Comparison of ENCODE assay signal across 8 cellular contexts in genomic region chr1:9538669-9539164, GRCh38. TPM values are rescaled to one million over a fixed set of nuclear protein-coding genes. Genes with fewer than 3 reads are reported as not detected.
DNase-seq lines count a peak whose midpoint lies in the region; ATAC-seq, FAIRE-seq and TF ChIP-seq lines count a peak whose summit lies in the region.

No MANE protein-coding gene starts in this region.

- H3K9me3 Mint-ChIP-seq in activated T-helper 17 cell treated with anti-CD3 and anti-CD28 coated beads, Interleukin-2, amount 50 U/mL, for 72 hours: no peaks in the 10 kb centered on the region

- H3K4me3 Mint-ChIP-seq in activated T-helper 17 cell treated with anti-CD3 and anti-CD28 coated beads, Interleukin-2, amount 50 U/mL, for 72 hours: peak overlapping the region; percentile 71

- peak overlapping the region; percentile 46 for H3K9ac ChIP-seq in Karpas-422 (ENCODE audit: low read length)
- H3K9ac ChIP-seq in keratinocyte (ENCODE audit: control insufficient read depth, extremely low read depth, insufficient read depth, low read length): peak overlapping the region; percentile 84

- H2AFZ ChIP-seq in Karpas-422 (ENCODE audit: low read length) (no peak overlapping the region; the same call in 1 of the 2 replicates), keratinocyte (ENCODE audit: control insufficient read depth, low read length) (peak overlapping the region; percentile 66)

- H3K27ac ChIP-seq in Karpas-422 (ENCODE audit: low read length) (peak overlapping the region; percentile 60), keratinocyte (ENCODE audit: control insufficient read depth, insufficient read depth, low read length) (peak overlapping the region; percentile 66)

- H3K4me2 ChIP-seq in Karpas-422 (ENCODE audit: low read depth, low read length, poor library complexity, severe bottlenecking) (peak overlapping the region; percentile 40), keratinocyte (ENCODE audit: control insufficient read depth, extremely low read depth, insufficient read depth, low read depth, low read length) (peak overlapping the region; percentile 64)

- H3K4me1 ChIP-seq in Karpas-422 (ENCODE audit: low read length): peaks cover 34% of the 10 kb centered on the region
- peaks cover 27% of the 10 kb centered on the region for H3K4me1 ChIP-seq in keratinocyte (ENCODE audit: control insufficient read depth, extremely low read depth, insufficient read depth, low read length)

- H3K36me3 ChIP-seq in Karpas-422 (ENCODE audit: insufficient read depth, low read length): peaks cover 14% of the 10 kb centered on the region
- H3K36me3 ChIP-seq in keratinocyte (ENCODE audit: control insufficient read depth in 2 of 2, extremely low read depth in 1 of 2, insufficient read depth in 2 of 2, low read length in 2 of 2): peaks cover 0 to 3% of the 10 kb centered on the region in 2 experiments

- H3K27me3 ChIP-seq in Karpas-422 (ENCODE audit: low read length): no peaks in the 10 kb centered on the region
- H3K27me3 ChIP-seq in keratinocyte (ENCODE audit: control insufficient read depth, extremely low read depth, insufficient read depth, low read length): no peaks in the 10 kb centered on the region

- ATAC-seq in activated T-helper 17 cell treated with anti-CD3 and anti-CD28 coated beads, Interleukin-2, amount 50 U/mL, for 72 hours (replicated peaks): no peak
- no peak for ATAC-seq in stimulated activated naive CD8-positive, alpha-beta T cell treated with anti-CD3 and anti-CD28 coated beads, Interleukin-15, Interleukin-2, amounts not matched to agents 100 U/mL and 50 U/mL, for 24 hours

- no peak for FAIRE-seq in keratinocyte (lab: Jason Lieb, UNC)

- H3K9me2 ChIP-seq in Karpas-422 (replicated peaks; ENCODE audit: insufficient read depth, low read length): no peaks in the 10 kb centered on the region

- no peaks in the 10 kb centered on the region for H3K27me3 Mint-ChIP-seq in activated T-helper 17 cell treated with anti-CD3 and anti-CD28 coated beads, Interleukin-2, amount 50 U/mL, for 72 hours

- DNase-seq in Karpas-422 (no peak), keratinocyte (ENCODE audit: low read depth, low spot score) (no peak), NAMALWA (ENCODE audit: low spot score) (no peak), NCI-H510A treated with DMSO at 0.1 percent for 48 hours (lab: John Stamatoyannopoulos, UW) (no peak), DMS 273 treated with DMSO at 0.1 percent for 48 hours (lab: John Stamatoyannopoulos, UW) (no peak), kidney glomerular epithelial cell (lab: John Stamatoyannopoulos, UW) (no peak)
- DNase-seq in stimulated activated naive CD8-positive, alpha-beta T cell treated with anti-CD3 and anti-CD28 coated beads, Interleukin-15, Interleukin-2, amounts not matched to agents 100 U/mL and 50 U/mL, for 24 hours: peak; percentile 11

- peaks cover 10% of the 10 kb centered on the region for H3K4me1 Mint-ChIP-seq in activated T-helper 17 cell treated with anti-CD3 and anti-CD28 coated beads, Interleukin-2, amount 50 U/mL, for 72 hours

- H3K4me3 ChIP-seq in Karpas-422 (ENCODE audit: low read length) (no peak overlapping the region), keratinocyte (ENCODE audit: control insufficient read depth in 2 of 3, extremely low read depth in 1 of 3, insufficient read depth in 2 of 3, low read depth in 1 of 3, low read length in 3 of 3) (no peak overlapping the region)

- dilution Hi-C loops in keratinocyte (cut with MboI; ENCODE audit: extremely low pct_ligation_motif_present, low sequenced_read_pairs): no loop called here

- TF ChIP-seq CTCF in keratinocyte (optimal IDR thresholded peaks at IDR 0.05 in 1 of 3, IDR thresholded peaks at IDR 0.05 in 1 of 3, conservative IDR thresholded peaks at IDR 0.05 in 1 of 3; ENCODE audit: extremely low read depth in 1 of 3, insufficient read depth in 2 of 3, low read length in 3 of 3): no peak

- H3K9me3 ChIP-seq in Karpas-422 (ENCODE audit: low read length) (no peaks in the 10 kb centered on the region), keratinocyte (ENCODE audit: control insufficient read depth, low read depth, low read length) (no peaks in the 10 kb centered on the region)

- peak overlapping the region; percentile 45 for H3K27ac Mint-ChIP-seq in activated T-helper 17 cell treated with anti-CD3 and anti-CD28 coated beads, Interleukin-2, amount 50 U/mL, for 72 hours

- H3K36me3 Mint-ChIP-seq in activated T-helper 17 cell treated with anti-CD3 and anti-CD28 coated beads, Interleukin-2, amount 50 U/mL, for 72 hours (ENCODE audit: low read depth): peaks cover 10% of the 10 kb centered on the region

- peaks cover 25% of the 10 kb centered on the region for H4K20me1 ChIP-seq in Karpas-422 (ENCODE audit: insufficient read depth, low read depth, low read length)
- H4K20me1 ChIP-seq in keratinocyte (ENCODE audit: control insufficient read depth, extremely low read depth, insufficient read depth, low read length): peaks cover 4% of the 10 kb centered on the region

- H3K79me2 ChIP-seq in Karpas-422 (ENCODE audit: low read length): peaks cover 42% of the 10 kb centered on the region
- peaks cover 30% of the 10 kb centered on the region for H3K79me2 ChIP-seq in keratinocyte (ENCODE audit: control insufficient read depth, insufficient read depth, low read length)

- no peaks in the 10 kb centered on the region for H3K9me1 ChIP-seq in keratinocyte (ENCODE audit: control insufficient read depth, extremely low read depth, insufficient read depth, low read length)

RNA-seq across cellular contexts. Expression of gene SLC25A33, which starts 0.5 kb away (rescaled TPM):
- 19.7 and 25.2 TPM in 2 replicates for total RNA-seq in Karpas-422 (2014; rRNA removed; shearing (Covaris generic); ENCODE audit: low replicate concordance)
- 1 to 10 TPM; 3.6 to 7.6 TPM for total RNA-seq in activated T-helper 17 cell treated with anti-CD3 and anti-CD28 coated beads, Interleukin-2, amount 50 U/mL, for 72 hours
- polyA plus RNA-seq in keratinocyte: 2.7 to 4.5 TPM (median 3.3 TPM) in 3 replicates
- 2.5 TPM for polyA plus RNA-seq in keratinocyte (2011; ENCODE audit: low read depth)
- polyA plus RNA-seq in keratinocyte (2011; cell fraction: cytosol; rRNA removed): 2.9 and 4.7 TPM in 2 replicates
- polyA plus RNA-seq in keratinocyte (2011; cell fraction: nucleus; rRNA removed): 1.8 and 1.9 TPM in 2 replicates
- 3.4 and 4.7 TPM in 2 replicates for polyA plus RNA-seq in keratinocyte (2012; ENCODE audit: low replicate concordance)
- 1.6 to 2.5 TPM (median 2.1 TPM) in 3 replicates for polyA minus RNA-seq in keratinocyte
- 2.5 TPM for polyA minus RNA-seq in keratinocyte (2011; cell fraction: cytosol; rRNA and poly(A)+ RNA removed)
- polyA minus RNA-seq in keratinocyte (2011; cell fraction: nucleus; rRNA and poly(A)+ RNA removed): 0.74 and 0.93 TPM in 2 replicates

RNA-seq across cellular contexts. Expression of gene TMEM201, which starts 50.0 kb away (rescaled TPM):
- total RNA-seq in Karpas-422 (2014; rRNA removed; shearing (Covaris generic); ENCODE audit: low replicate concordance): 9.3 and 12.2 TPM in 2 replicates
- 10 to 100 TPM; 12.0 to 25.5 TPM for total RNA-seq in activated T-helper 17 cell treated with anti-CD3 and anti-CD28 coated beads, Interleukin-2, amount 50 U/mL, for 72 hours
- 1.1 to 5.0 TPM (median 1.5 TPM) in 3 replicates for polyA plus RNA-seq in keratinocyte
- 0.94 TPM for polyA plus RNA-seq in keratinocyte (2011; ENCODE audit: low read depth)
- polyA plus RNA-seq in keratinocyte (2011; cell fraction: cytosol; rRNA removed): 1.3 and 2.8 TPM in 2 replicates
- 6.2 and 7.6 TPM in 2 replicates for polyA plus RNA-seq in keratinocyte (2011; cell fraction: nucleus; rRNA removed)
- polyA plus RNA-seq in keratinocyte (2012; ENCODE audit: low replicate concordance): 3.1 and 8.1 TPM in 2 replicates
- 2.6 to 13.8 TPM (median 2.8 TPM) in 3 replicates for polyA minus RNA-seq in keratinocyte
- polyA minus RNA-seq in keratinocyte (2011; cell fraction: cytosol; rRNA and poly(A)+ RNA removed): 6.3 TPM
- polyA minus RNA-seq in keratinocyte (2011; cell fraction: nucleus; rRNA and poly(A)+ RNA removed): 6.0 and 7.3 TPM in 2 replicates
